In the genomic region with DNA sequence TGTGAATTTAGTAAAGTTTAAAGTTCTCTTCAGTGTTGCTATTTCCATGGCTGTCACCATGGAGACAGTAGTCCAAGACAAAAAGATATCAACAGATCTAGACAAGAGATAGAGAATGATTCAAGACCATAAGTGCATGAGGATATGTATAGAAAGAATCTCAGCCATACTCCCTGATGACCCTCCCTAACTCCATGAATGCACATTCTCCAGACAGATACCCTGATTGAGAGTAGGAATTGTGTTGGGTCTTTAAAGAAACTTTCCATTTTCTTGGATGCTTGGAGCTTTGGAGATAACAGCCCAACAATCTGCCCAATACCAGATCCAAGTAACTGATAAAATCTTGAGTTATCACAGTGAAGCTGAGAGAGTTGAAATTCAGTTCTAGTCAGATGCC, we compare ENCODE assay signal across 9 cellular contexts.
"Had no signal": no experiment of that assay in that cellular context is flagged by ENCODE, and none has a peak within 500 bp of the region (broad histone marks: within the 10 kb centered on the region; RNA-seq: fewer than 3 reads in every experiment).

No MANE protein-coding gene starts in this region.

- FAIRE-seq: H54, HTR-8/SVneo, K562 had no signal

- H2AFZ ChIP-seq: GM23248 had no signal

- H3K27ac Mint-ChIP-seq: H9 had no signal

- H3K27ac ChIP-seq: GM23248 had no signal

- H3K4me3 Mint-ChIP-seq: H9 had no signal

- H3K4me3 ChIP-seq: GM23248, K562 had no signal

- H3K9me3 Mint-ChIP-seq: H9 had no signal

- ATAC-seq: K562 had no signal

- DNase-seq: GM23248, GOT3, H9, HCEC 1CT, IMR-90, KG1 had no signal

- H3K9ac ChIP-seq: GM23248 had no signal
